8 cellular contexts compared by ENCODE assay signal in the genomic region with DNA sequence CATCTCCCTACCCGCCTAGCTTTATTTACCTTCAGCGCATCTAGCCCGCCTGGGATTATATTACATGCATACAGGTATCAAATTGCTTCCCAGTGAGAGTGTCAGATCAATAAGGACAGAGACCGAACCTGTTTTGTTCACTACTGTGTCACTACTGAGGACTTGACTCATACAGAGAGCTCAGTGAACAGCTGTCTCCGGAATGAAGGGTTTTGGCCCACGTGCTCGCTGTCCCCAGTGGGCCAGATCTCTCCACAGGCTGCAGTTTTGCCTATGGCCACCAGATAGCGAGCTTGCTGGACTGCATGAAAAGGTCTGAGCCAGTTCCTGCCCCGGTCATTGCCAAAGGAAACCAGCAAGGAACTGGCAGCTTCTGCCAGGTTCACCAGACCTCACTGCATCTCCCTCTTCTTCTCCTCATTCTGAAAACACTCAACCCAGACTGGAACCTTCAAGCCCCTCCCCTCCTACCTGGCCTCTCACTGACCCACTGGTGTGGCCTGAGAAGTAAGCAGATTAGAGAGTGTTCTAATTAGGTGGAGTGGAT.
DNase-seq lines count a peak whose midpoint lies in the region; ATAC-seq and TF ChIP-seq lines count a peak whose summit lies in the region.

No MANE protein-coding gene starts in this region.

- peaks cover 0 to 27% of the 10 kb centered on the region in 2 donors for H3K36me3 ChIP-seq in left lung

- peaks cover 0 to 4% of the 10 kb centered on the region in 2 donors for H3K4me1 ChIP-seq in left lung

- H3K9me3 ChIP-seq in left lung: no peaks in the 10 kb centered on the region

- H3K27ac ChIP-seq in left lung: no peak overlapping the region

- intact Hi-C loops in left lung (cut with DNase I): no loop called here

- peak; percentile 31 to 88 for TF ChIP-seq CTCF in left lung (IDR thresholded peaks at IDR 0.05)

- ATAC-seq in left lung (peak; percentile 70), HG03457 (IDR thresholded peaks at IDR 0.05; ENCODE audit: unreplicated experiment) (no peak)

- no peaks in the 10 kb centered on the region for H3K27me3 ChIP-seq in left lung

- H3K4me3 ChIP-seq in left lung: no peak overlapping the region

- DNase-seq in SIG-M5 treated with dmso at 0.1 percent for 504 hours (lab: John Stamatoyannopoulos, UW; ENCODE audit: unreplicated experiment) (peak; percentile 100), SIG-M5 (lab: John Stamatoyannopoulos, UW) (no peak), KG1 (lab: John Stamatoyannopoulos, UW) (peak; percentile 41), RPMI7951 (ENCODE audit: low read depth) (peak; percentile 79), cerebellum (ENCODE audit: low spot score) (peak; percentile 87), left lung (peak; percentile 35 to 83), T-helper 9 cell (no peak)

Comparison
In these comparisons a context has a peak if more than half of its experiments do, and no peak if none do; other contexts are left out.
1. DNase-seq: peak in SIG-M5 treated with dmso at 0.1 percent for 504 hours (single experiment), KG1 (single experiment), RPMI7951 (single experiment), cerebellum (single experiment) and left lung (2 of 2); none in SIG-M5 (single experiment) and T-helper 9 cell (single experiment).